ENCODE assay signal across 7 cellular contexts in the genomic region with DNA sequence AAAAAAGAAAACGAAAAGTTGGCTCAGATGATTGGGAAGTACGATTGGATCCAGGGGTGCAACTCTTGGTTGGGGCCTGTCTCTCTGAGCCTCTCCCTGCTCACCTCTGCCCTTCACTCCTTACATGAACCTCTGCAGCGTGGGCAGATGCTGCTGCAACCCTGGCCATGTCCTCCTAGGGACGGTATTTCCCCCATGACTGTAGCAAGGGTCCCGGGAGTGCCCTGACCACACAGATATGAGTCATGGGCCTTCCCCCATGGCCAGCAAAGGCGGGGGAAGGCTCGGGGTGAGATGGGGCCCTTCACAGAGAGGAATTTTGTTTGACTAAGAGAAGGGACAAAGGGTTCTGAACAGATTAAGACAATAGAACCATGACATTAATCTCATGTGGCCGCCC.
DNase-seq lines count a peak whose midpoint lies in the region; ATAC-seq lines count a peak whose summit lies in the region.

No MANE protein-coding gene starts in this region.

- peak overlapping the region; percentile 43 for H3K27ac ChIP-seq in SJCRH30

- peak; percentile 93 for ATAC-seq in GM18868 (IDR thresholded peaks at IDR 0.05; ENCODE audit: unreplicated experiment)
- peak; percentile 92 for ATAC-seq in HG02763 (IDR thresholded peaks at IDR 0.05; ENCODE audit: unreplicated experiment)

- peaks cover 4% of the 10 kb centered on the region; the same call in 1 of the 2 replicates for H3K36me3 ChIP-seq in SJCRH30

- H3K27me3 ChIP-seq in SJCRH30: no peaks in the 10 kb centered on the region

- DNase-seq in SJCRH30: peak; percentile 65 to 71
- DNase-seq in brain pericyte (ENCODE audit: low read depth, low spot score): peak; percentile 13
- peak; percentile 69 for DNase-seq in skeletal muscle cell (ENCODE audit: low read depth)
- DNase-seq in D341Med (ENCODE audit: low spot score): no peak
- DNase-seq in NOMO-1 treated with dmso at 0.1 percent for 144 hours (lab: John Stamatoyannopoulos, UW; ENCODE audit: unreplicated experiment): no peak

- H3K4me1 ChIP-seq in SJCRH30: peaks cover 24% of the 10 kb centered on the region

- H3K4me3 ChIP-seq in SJCRH30: no peak overlapping the region
- no peak overlapping the region for H3K4me3 ChIP-seq in skeletal muscle cell (ENCODE audit: low read depth, low read length)

- no peaks in the 10 kb centered on the region for H3K9me3 ChIP-seq in SJCRH30 (replicated peaks)

Comparison
In these comparisons a context has a peak if more than half of its experiments do, and no peak if none do; other contexts are left out.
1. DNase-seq: peak in SJCRH30 (2 of 2), brain pericyte (single experiment) and skeletal muscle cell (single experiment); none in D341Med (single experiment) and NOMO-1 treated with dmso at 0.1 percent for 144 hours (single experiment).